In genomic region chr2:72864500-72864899, GRCh38 we compare ENCODE assay signal across 9 cellular contexts. TPM values are rescaled to one million over a fixed set of nuclear protein-coding genes. Genes with fewer than 3 reads are reported as not detected.
DNase-seq lines count a peak whose midpoint lies in the region; ATAC-seq and TF ChIP-seq lines count a peak whose summit lies in the region.
"Had no signal": no experiment of that assay in that cellular context is flagged by ENCODE, and none has a peak within 500 bp of the region (broad histone marks: within the 10 kb centered on the region; RNA-seq: fewer than 3 reads in every experiment).

No MANE protein-coding gene starts in this region.

- H3K4me3 ChIP-seq in Peyer's patch = no peak overlapping the region

- POLR2A ChIA-PET in GM10248 (lab: Yijun Ruan, JAX) = no interaction called here

- no peak overlapping the region for H3K27ac ChIP-seq in Peyer's patch

- TF ChIP-seq CTCF in GM10248 (IDR thresholded peaks at IDR 0.05; ENCODE audit: control extremely low read depth, extremely low read depth, low read depth, missing control alignments) = no peak
- no peak for TF ChIP-seq CTCF in Peyer's patch (IDR thresholded peaks at IDR 0.05)

- TF ChIP-seq POLR2A in erythroblast (IDR thresholded peaks at IDR 0.05; ENCODE audit: low read length) (no peak), Peyer's patch (IDR thresholded peaks at IDR 0.05) (no peak)

- CTCF ChIA-PET in GM10248 (lab: Yijun Ruan, JAX) = interaction anchor here (0.8 to 4.4 kb wide), 12 partner anchors 12 to 1564 kb away, joined by 3 to 47 read pairs (median 5); no protein-coding TSS in a partner anchor

- no peaks in the 10 kb centered on the region for H3K9me3 ChIP-seq in Peyer's patch

- ATAC-seq in GM21360 (IDR thresholded peaks at IDR 0.05; ENCODE audit: unreplicated experiment) (peak; percentile 60), HG03565 (IDR thresholded peaks at IDR 0.05; ENCODE audit: unreplicated experiment) (peak; percentile 59)

- H3K27me3 ChIP-seq in Peyer's patch = no peaks in the 10 kb centered on the region

- H3K4me1 ChIP-seq in Peyer's patch = peaks cover 0 to 10% (median 3%) of the 10 kb centered on the region in 4 donors

- no peaks in the 10 kb centered on the region for H3K36me3 ChIP-seq in Peyer's patch

- DNase-seq in GM10248 (ENCODE audit: extremely low spot score) (peak; percentile 50), fibroblast of peridontal ligament (ENCODE audit: extremely low read depth) (peak; percentile 16), DMS79 treated with DMSO at 0.1 percent for 48 hours (lab: John Stamatoyannopoulos, UW) (no peak), erythroblast (lab: John Stamatoyannopoulos, UW) (no peak), Peyer's patch (no peak), NCI-H128 (lab: John Stamatoyannopoulos, UW; ENCODE audit: unreplicated experiment) (no peak)
- DNase-seq: SIG-M5 had no signal

RNA-seq across cellular contexts. Expression of gene SPR, which starts 22.7 kb away (rescaled TPM):
- total RNA-seq in Peyer's patch = 10 to 100 TPM; 28.1 to 66.0 (median 52.1) TPM

RNA-seq across cellular contexts. Expression of gene EXOC6B, which starts 38.7 kb away (rescaled TPM):
- total RNA-seq in Peyer's patch = 10 to 100 TPM; 54.9 to 93.7 (median 64.6) TPM

RNA-seq across cellular contexts. Expression of gene EMX1, which starts 52.8 kb away (rescaled TPM):
- total RNA-seq in Peyer's patch = 10 to 100 TPM in 1 of 4 donors, 1 to 10 TPM in 2, not detected in 1; 1.1 to 10.0 (median 3.4) TPM

Comparison
In these comparisons a context has a peak if more than half of its experiments do, and no peak if none do; other contexts are left out.
1. DNase-seq: peak in GM10248 (single experiment) and fibroblast of peridontal ligament (single experiment); none in DMS79 treated with DMSO at 0.1 percent for 48 hours (single experiment), erythroblast (0 of 2), Peyer's patch (0 of 3) and NCI-H128 (single experiment).